In the genomic region with DNA sequence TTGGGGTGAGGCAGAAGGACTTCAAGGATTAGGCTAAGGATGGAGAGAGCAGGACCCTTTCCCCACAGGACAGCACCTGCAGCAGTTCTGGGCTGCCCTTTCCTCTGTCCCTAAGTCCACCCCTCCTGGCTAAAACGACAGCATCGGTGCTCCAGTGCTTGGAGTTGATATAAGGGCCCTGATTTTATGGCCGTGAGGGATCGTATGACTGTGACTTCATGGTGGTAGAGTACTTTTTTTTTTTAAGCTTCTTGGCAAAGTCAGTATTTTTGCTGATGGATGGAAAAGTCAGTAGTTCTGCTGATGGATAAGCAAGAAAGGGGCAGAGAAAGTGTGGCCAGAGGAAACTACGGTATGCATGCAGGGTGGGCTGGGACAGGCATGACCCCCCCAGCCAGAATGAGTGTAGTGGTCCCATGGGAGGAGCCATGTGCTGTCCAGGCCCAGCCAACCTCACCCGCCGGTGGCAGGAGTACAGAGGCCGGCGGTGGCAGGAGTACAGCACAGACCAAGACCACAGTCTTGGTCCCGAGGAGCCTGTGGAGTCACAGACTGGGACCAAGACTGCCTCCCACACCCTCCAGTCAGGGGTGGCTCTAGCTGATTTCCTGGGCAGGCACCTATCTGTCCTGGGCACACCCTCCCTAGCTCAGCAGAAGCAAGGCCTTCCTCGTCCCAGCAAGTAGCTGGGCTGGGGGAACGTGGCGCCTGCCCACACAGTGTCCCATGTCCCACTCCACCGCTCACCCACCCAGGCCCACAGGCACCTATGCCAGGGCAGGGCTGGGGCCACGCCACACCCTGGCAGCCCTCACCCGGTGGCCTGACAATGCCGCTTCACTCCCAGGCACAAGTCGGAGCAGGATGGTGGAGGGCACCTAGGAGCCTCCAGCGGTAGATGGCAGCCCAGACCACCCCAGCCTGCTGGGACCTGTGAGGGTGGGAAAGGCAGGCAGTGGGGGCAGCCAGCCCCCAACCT, we compare ENCODE assay signal across 9 cellular contexts. TPM values are rescaled to one million over a fixed set of nuclear protein-coding genes. Genes with fewer than 3 reads are reported as not detected.
DNase-seq lines count a peak whose midpoint lies in the region; ATAC-seq and TF ChIP-seq lines count a peak whose summit lies in the region.
"Had no signal": no experiment of that assay in that cellular context is flagged by ENCODE, and none has a peak within 500 bp of the region (broad histone marks: within the 10 kb centered on the region; RNA-seq: fewer than 3 reads in every experiment).

No MANE protein-coding gene starts in this region.

- TF ChIP-seq RAD21 in IMR-90 (IDR thresholded peaks at IDR 0.05; ENCODE audit: low read length): no peak

- no peak overlapping the region for H2BK20ac ChIP-seq in IMR-90 (ENCODE audit: low read depth, low read length)

- no peaks in the 10 kb centered on the region for H3K27me3 Mint-ChIP-seq in activated T-helper 1 cell treated with anti-CD3 and anti-CD28 coated beads, Interleukin-12 subunit alpha, Interleukin-12 subunit beta, Interleukin-2, Interleukin-4 antibody, amounts not matched to agents 30 ng/mL and 10 ng/mL and 1 ng/mL, durations not matched to agents 14 hours and 24 hours and 36 hours (ENCODE audit: insufficient read depth)
- no peaks in the 10 kb centered on the region for H3K27me3 Mint-ChIP-seq in naive B cell

- POLR2A ChIA-PET in IMR-90 (lab: Charles Lee; ENCODE audit: unreplicated experiment): no interaction called here

- TF ChIP-seq POLR2A in IMR-90 (IDR thresholded peaks at IDR 0.05; ENCODE audit: low read depth, low read length): no peak

- in situ Hi-C loops in IMR-90 (cut with MboI; ENCODE audit: low sequenced_read_pairs): no loop called here

- H3K27ac ChIP-seq in IMR-90 (ENCODE audit: insufficient read depth, low read length): no peak overlapping the region
- H3K27ac ChIP-seq: testis had no signal

- H3K4me1 ChIP-seq in IMR-90 (ENCODE audit: control insufficient read depth, insufficient read depth, low read length): no peaks in the 10 kb centered on the region

- H3K36me3 Mint-ChIP-seq in activated T-helper 1 cell treated with anti-CD3 and anti-CD28 coated beads, Interleukin-12 subunit alpha, Interleukin-12 subunit beta, Interleukin-2, Interleukin-4 antibody, amounts not matched to agents 30 ng/mL and 10 ng/mL and 1 ng/mL, durations not matched to agents 14 hours and 24 hours and 36 hours (ENCODE audit: low read depth): peaks cover 5% of the 10 kb centered on the region
- H3K36me3 Mint-ChIP-seq in naive B cell: no peaks in the 10 kb centered on the region

- no peak overlapping the region for H3K4me3 ChIP-seq in IMR-90 (ENCODE audit: insufficient read depth, low read depth, low read length)
- H3K4me3 ChIP-seq: testis had no signal

- CTCF ChIA-PET in IMR-90 (lab: Yijun Ruan, JAX): interaction anchor here (0.9 kb wide), 1 partner anchor 12 kb away, joined by 3 read pairs; no protein-coding TSS in a partner anchor

- no peak overlapping the region for H2BK15ac ChIP-seq in IMR-90 (ENCODE audit: low read depth, low read length)

- H3K9me1 ChIP-seq in IMR-90 (ENCODE audit: insufficient read depth, low read length): no peaks in the 10 kb centered on the region

- no peak overlapping the region for H3K18ac ChIP-seq in IMR-90 (ENCODE audit: low read depth, low read length)

- peak overlapping the region; percentile 91 for H3K27ac Mint-ChIP-seq in activated T-helper 1 cell treated with anti-CD3 and anti-CD28 coated beads, Interleukin-12 subunit alpha, Interleukin-12 subunit beta, Interleukin-2, Interleukin-4 antibody, amounts not matched to agents 30 ng/mL and 10 ng/mL and 1 ng/mL, durations not matched to agents 14 hours and 24 hours and 36 hours
- peak overlapping the region in 5 of 6 donors; percentile 47 to 99 (median 63) for H3K27ac Mint-ChIP-seq in naive B cell

- no peaks in the 10 kb centered on the region for H3K79me1 ChIP-seq in IMR-90 (ENCODE audit: low read depth in 1 of 2, low read length in 2 of 2)

- no peak overlapping the region for H2BK5ac ChIP-seq in IMR-90 (ENCODE audit: low read depth, low read length, poor library complexity, severe bottlenecking)

- no peak overlapping the region for H2BK120ac ChIP-seq in IMR-90 (ENCODE audit: low read depth, low read length)

- no peak overlapping the region for H3K9ac ChIP-seq in IMR-90 (ENCODE audit: low read depth, low read length)

- no peaks in the 10 kb centered on the region for H3K9me3 ChIP-seq in IMR-90 (ENCODE audit: control insufficient read depth, insufficient read depth, low read length)
- H3K9me3 ChIP-seq: testis had no signal

- H4K91ac ChIP-seq in IMR-90 (ENCODE audit: insufficient read depth, low read depth, low read length): no peak overlapping the region

- peak overlapping the region; percentile 79 for H2AK9ac ChIP-seq in IMR-90 (replicated peaks; ENCODE audit: low read depth, low read length, poor library complexity)

- H3K27me3 ChIP-seq in IMR-90 (ENCODE audit: control insufficient read depth, insufficient read depth, low read length): peaks cover 4% of the 10 kb centered on the region; the same call in 1 of the 2 replicates
- H3K27me3 ChIP-seq: testis had no signal

- no peak overlapping the region for H3K4ac ChIP-seq in IMR-90 (ENCODE audit: low read depth, low read length)

- H4K20me1 ChIP-seq in IMR-90 (ENCODE audit: insufficient read depth, low read length): no peaks in the 10 kb centered on the region

- no TSS peak for BruUV-seq in IMR-90 (replicated peaks; lab: Mats Ljungman, UMichigan)

- H2AFZ ChIP-seq in IMR-90 (replicated peaks; ENCODE audit: low read length, poor library complexity): peak overlapping the region; percentile 43

- H3K56ac ChIP-seq in IMR-90 (ENCODE audit: extremely low read depth, insufficient read depth, low read length): no peak overlapping the region

- no peak overlapping the region for H2AK5ac ChIP-seq in IMR-90 (ENCODE audit: low read depth, low read length)

- WGBS in IMR-90 (ENCODE audit: extremely low coverage in 2 of 2, insufficient read length in 1 of 2), 2 experiments: 23% methylated on average over 3 of the region's 19 CpGs; no CpG with 5 or more reads in 1 of the 2 experiments

- H3K4me3 Mint-ChIP-seq in activated T-helper 1 cell treated with anti-CD3 and anti-CD28 coated beads, Interleukin-12 subunit alpha, Interleukin-12 subunit beta, Interleukin-2, Interleukin-4 antibody, amounts not matched to agents 30 ng/mL and 10 ng/mL and 1 ng/mL, durations not matched to agents 14 hours and 24 hours and 36 hours: peak overlapping the region; percentile 74
- H3K4me3 Mint-ChIP-seq in naive B cell: peak overlapping the region in 4 of 8 donors; percentile 2 to 74 (median 36)

- intact Hi-C loops in IMR-90 (cut with micrococcal nuclease): no loop called here
- intact Hi-C loops in activated T-helper 1 cell treated with anti-CD3 and anti-CD28 coated beads, Interleukin-12 subunit alpha, Interleukin-12 subunit beta, Interleukin-2, Interleukin-4 antibody, amounts not matched to agents 30 ng/mL and 10 ng/mL and 1 ng/mL, durations not matched to agents 14 hours and 24 hours and 36 hours (cut with micrococcal nuclease): loop anchor here (10.0 kb wide), 1 partner anchor 494 kb away; a partner anchor contains a TSS

- H4K5ac ChIP-seq in IMR-90 (ENCODE audit: low read depth, low read length): no peak overlapping the region

- H4K8ac ChIP-seq in IMR-90 (ENCODE audit: low read depth in 2 of 2, low read length in 2 of 2): no peak overlapping the region

- dilution Hi-C loops in IMR-90 (cut with HindIII; ENCODE audit: low sequenced_read_pairs, unreplicated experiment): no loop called here

- H3K14ac ChIP-seq in IMR-90 (replicated peaks; ENCODE audit: low read depth, low read length): no peak overlapping the region

- H3K9me3 Mint-ChIP-seq in activated T-helper 1 cell treated with anti-CD3 and anti-CD28 coated beads, Interleukin-12 subunit alpha, Interleukin-12 subunit beta, Interleukin-2, Interleukin-4 antibody, amounts not matched to agents 30 ng/mL and 10 ng/mL and 1 ng/mL, durations not matched to agents 14 hours and 24 hours and 36 hours: no peaks in the 10 kb centered on the region
- H3K9me3 Mint-ChIP-seq in naive B cell: no peaks in the 10 kb centered on the region

- H3K4me1 Mint-ChIP-seq in activated T-helper 1 cell treated with anti-CD3 and anti-CD28 coated beads, Interleukin-12 subunit alpha, Interleukin-12 subunit beta, Interleukin-2, Interleukin-4 antibody, amounts not matched to agents 30 ng/mL and 10 ng/mL and 1 ng/mL, durations not matched to agents 14 hours and 24 hours and 36 hours (ENCODE audit: low read depth): peaks cover 96% of the 10 kb centered on the region
- peaks cover 73 to 98% (median 94%) of the 10 kb centered on the region in 3 donors for H3K4me1 Mint-ChIP-seq in naive B cell

- ATAC-seq in IMR-90 (ENCODE audit: low read depth): no peak
- ATAC-seq in naive B cell (ENCODE audit: low read depth in 2 of 2): no peak
- ATAC-seq in HG03432 (IDR thresholded peaks at IDR 0.05; ENCODE audit: unreplicated experiment): no peak
- no peak for ATAC-seq in GM19351 (IDR thresholded peaks at IDR 0.05; ENCODE audit: unreplicated experiment)
- ATAC-seq: SK-N-SH treated with all-trans-retinoic acid at 6 μM for 48 hours had no signal

- no peaks in the 10 kb centered on the region for H3K36me3 ChIP-seq in IMR-90 (ENCODE audit: control insufficient read depth, insufficient read depth, low read length)

- no peak overlapping the region for H3K23ac ChIP-seq in IMR-90 (ENCODE audit: low read depth, low read length)

- DNase-seq in DMS79 (lab: John Stamatoyannopoulos, UW) (peak; percentile 64), IMR-90 (no peak), naive B cell (no peak)
- no peak for DNase-seq in activated T-helper 1 cell treated with anti-CD3 and anti-CD28 coated beads, Interleukin-12 subunit alpha, Interleukin-12 subunit beta, Interleukin-2, Interleukin-4 antibody, amounts not matched to agents 30 ng/mL and 10 ng/mL and 1 ng/mL, durations not matched to agents 14 hours and 24 hours and 36 hours (ENCODE audit: low spot score)
- DNase-seq in stimulated activated CD8-positive, alpha-beta memory T cell treated with anti-CD3 and anti-CD28 coated beads, Interleukin-4, amount 100 ng/mL, for 48 hours: no peak
- DNase-seq: testis had no signal

- TF ChIP-seq CTCF in IMR-90 (conservative IDR thresholded peaks at IDR 0.05; ENCODE audit: low read depth, low read length): no peak

- H3K4me2 ChIP-seq in IMR-90 (ENCODE audit: low read depth, low read length): no peak overlapping the region

TF ChIP-seq in IMR-90, 13 proteins besides CTCF, POLR2A, EP300 and RAD21 (continues in another document):
- no peak for TF ChIP-seq MAZ (IDR thresholded peaks at IDR 0.05; ENCODE audit: borderline replicate concordance, low read depth, low read length)

RNA-seq across cellular contexts. Expression of a gene that starts 46.3 kb away (rescaled TPM):
- total RNA-seq in IMR-90 (2012; rRNA removed): 0.18 and 0.28 TPM in 2 replicates
- polyA plus RNA-seq in IMR-90 (2012; rRNA removed): 0.11 and 0.17 TPM in 2 replicates
- polyA plus RNA-seq in IMR-90 (2012; cell fraction: cytosol; rRNA removed): 0.02 and 0.04 TPM in 2 replicates
- polyA plus RNA-seq in IMR-90 (2012; cell fraction: nucleus; rRNA removed; ENCODE audit: low replicate concordance): 0.15 and 0.54 TPM in 2 replicates
- total RNA-seq in activated T-helper 1 cell treated with anti-CD3 and anti-CD28 coated beads, Interleukin-12 subunit alpha, Interleukin-12 subunit beta, Interleukin-2, Interleukin-4 antibody, amounts not matched to agents 30 ng/mL and 10 ng/mL and 1 ng/mL, durations not matched to agents 14 hours and 24 hours and 36 hours: 85.9 and 91.7 TPM in 2 replicates
- polyA plus RNA-seq in naive B cell (ENCODE audit: low read depth in 6 of 6): 10 to 100 TPM; 13.5 to 35.0 (median 15.8) TPM

Comparison
In these comparisons a context has a peak if more than half of its experiments do, and no peak if none do; other contexts are left out.
1. RNA of a gene that starts 46.3 kb away (total RNA-seq): 85.9 to 91.7 TPM in activated T-helper 1 cell treated with anti-CD3 and anti-CD28 coated beads, Interleukin-12 subunit alpha, Interleukin-12 subunit beta, Interleukin-2, Interleukin-4 antibody, amounts not matched to agents 30 ng/mL and 10 ng/mL and 1 ng/mL, durations not matched to agents 14 hours and 24 hours and 36 hours; 0.18 to 0.28 TPM in IMR-90; every median in the first group is over 10 times any median in the second.